Comparison of ENCODE assay signal across 11 cellular contexts in genomic region chr9:17403539-17403938, GRCh38.
"Had no signal": no experiment of that assay in that cellular context is flagged by ENCODE, and none has a peak within 500 bp of the region (broad histone marks: within the 10 kb centered on the region; RNA-seq: fewer than 3 reads in every experiment).

No MANE protein-coding gene starts in this region.

- FAIRE-seq: H1, H54 had no signal

- H2AFZ ChIP-seq: GM23248, GM23338 had no signal

- DNase-seq: GM23248, GOT3, H7, H9, HCEC 1CT, HFFc6 had no signal

- ATAC-seq: GM23338, HCT116 had no signal

- H3K9me3 ChIP-seq: HAP-1 had no signal

- H3K9ac ChIP-seq: GM23248 had no signal

- H3K27ac ChIP-seq: GM23248 had no signal

- H3K4me2 ChIP-seq: GM23338 had no signal

- H3K36me3 ChIP-seq: HAP-1 had no signal

- H3K4me3 ChIP-seq: GM23248, GM23338, HAP-1 had no signal
